Comparison of ENCODE assay signal across 1 cellular context in the genomic region with DNA sequence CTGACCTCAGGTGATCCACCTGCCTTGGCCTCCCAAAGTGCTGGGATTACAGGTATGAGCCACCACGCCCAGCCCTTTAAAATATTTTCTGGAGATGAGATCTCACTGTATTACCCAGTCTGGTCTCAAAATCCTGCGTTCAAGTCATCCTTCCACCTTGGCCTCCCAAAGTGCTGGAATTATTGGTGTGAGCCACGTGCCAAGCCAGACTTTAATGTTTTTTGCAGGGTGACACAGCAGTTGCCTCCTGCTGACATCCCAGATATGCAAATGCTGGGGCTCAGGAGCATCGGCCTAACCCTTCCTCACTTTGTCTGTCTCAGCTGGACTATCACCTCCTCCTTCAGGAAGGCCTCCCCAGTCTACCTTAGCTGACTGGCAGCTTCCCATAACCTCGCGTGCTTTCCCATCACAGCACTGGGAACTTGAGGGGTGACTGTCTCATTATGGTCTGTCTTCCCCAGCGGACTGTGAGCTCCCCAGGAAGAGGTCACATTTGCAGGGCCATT.
TF ChIP-seq lines count a peak whose summit lies in the region.

No MANE protein-coding gene starts in this region.

TF ChIP-seq in SK-N-SH, 30 proteins besides CTCF, POLR2A, EP300 and RAD21 (continued from another document):
- TF ChIP-seq, protein P1, sequence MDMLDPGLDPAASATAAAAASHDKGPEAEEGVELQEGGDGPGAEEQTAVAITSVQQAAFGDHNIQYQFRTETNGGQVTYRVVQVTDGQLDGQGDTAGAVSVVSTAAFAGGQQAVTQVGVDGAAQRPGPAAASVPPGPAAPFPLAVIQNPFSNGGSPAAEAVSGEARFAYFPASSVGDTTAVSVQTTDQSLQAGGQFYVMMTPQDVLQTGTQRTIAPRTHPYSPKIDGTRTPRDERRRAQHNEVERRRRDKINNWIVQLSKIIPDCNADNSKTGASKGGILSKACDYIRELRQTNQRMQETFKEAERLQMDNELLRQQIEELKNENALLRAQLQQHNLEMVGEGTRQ (IDR thresholded peaks at IDR 0.05; ENCODE audit: borderline replicate concordance, low read depth, low read length): no peak
- TF ChIP-seq RXRA (IDR thresholded peaks at IDR 0.05; ENCODE audit: borderline replicate concordance, low read depth) (no peak), JUND (IDR thresholded peaks at IDR 0.05) (no peak), GABPA (IDR thresholded peaks at IDR 0.05; ENCODE audit: low read depth) (no peak), POLR2AphosphoS5 (IDR thresholded peaks at IDR 0.05; ENCODE audit: low read depth, low read length) (no peak), GATA2 (CRISPR knock-in tag; IDR thresholded peaks at IDR 0.05) (no peak), EZH2phosphoT487 (IDR thresholded peaks at IDR 0.05; ENCODE audit: borderline replicate concordance, low read depth) (no peak), FOSL2 (IDR thresholded peaks at IDR 0.05; ENCODE audit: borderline replicate concordance, low read depth) (no peak), ELF1 (IDR thresholded peaks at IDR 0.05) (no peak), TAF1 (IDR thresholded peaks at IDR 0.05; ENCODE audit: borderline replicate concordance, low read depth, low read length) (no peak), RFX5 (IDR thresholded peaks at IDR 0.05; ENCODE audit: low read length) (no peak), MEF2A (IDR thresholded peaks at IDR 0.05; ENCODE audit: borderline replicate concordance, low read depth) (no peak)
- TF ChIP-seq, protein P2, sequence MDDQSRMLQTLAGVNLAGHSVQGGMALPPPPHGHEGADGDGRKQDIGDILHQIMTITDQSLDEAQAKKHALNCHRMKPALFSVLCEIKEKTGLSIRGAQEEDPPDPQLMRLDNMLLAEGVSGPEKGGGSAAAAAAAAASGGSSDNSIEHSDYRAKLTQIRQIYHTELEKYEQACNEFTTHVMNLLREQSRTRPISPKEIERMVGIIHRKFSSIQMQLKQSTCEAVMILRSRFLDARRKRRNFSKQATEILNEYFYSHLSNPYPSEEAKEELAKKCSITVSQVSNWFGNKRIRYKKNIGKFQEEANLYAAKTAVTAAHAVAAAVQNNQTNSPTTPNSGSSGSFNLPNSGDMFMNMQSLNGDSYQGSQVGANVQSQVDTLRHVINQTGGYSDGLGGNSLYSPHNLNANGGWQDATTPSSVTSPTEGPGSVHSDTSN (IDR thresholded peaks at IDR 0.05): no peak
- TF ChIP-seq, protein P3, sequence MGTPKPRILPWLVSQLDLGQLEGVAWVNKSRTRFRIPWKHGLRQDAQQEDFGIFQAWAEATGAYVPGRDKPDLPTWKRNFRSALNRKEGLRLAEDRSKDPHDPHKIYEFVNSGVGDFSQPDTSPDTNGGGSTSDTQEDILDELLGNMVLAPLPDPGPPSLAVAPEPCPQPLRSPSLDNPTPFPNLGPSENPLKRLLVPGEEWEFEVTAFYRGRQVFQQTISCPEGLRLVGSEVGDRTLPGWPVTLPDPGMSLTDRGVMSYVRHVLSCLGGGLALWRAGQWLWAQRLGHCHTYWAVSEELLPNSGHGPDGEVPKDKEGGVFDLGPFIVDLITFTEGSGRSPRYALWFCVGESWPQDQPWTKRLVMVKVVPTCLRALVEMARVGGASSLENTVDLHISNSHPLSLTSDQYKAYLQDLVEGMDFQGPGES (IDR thresholded peaks at IDR 0.05; ENCODE audit: low read depth, low read length): no peak
- TF ChIP-seq, protein P4, sequence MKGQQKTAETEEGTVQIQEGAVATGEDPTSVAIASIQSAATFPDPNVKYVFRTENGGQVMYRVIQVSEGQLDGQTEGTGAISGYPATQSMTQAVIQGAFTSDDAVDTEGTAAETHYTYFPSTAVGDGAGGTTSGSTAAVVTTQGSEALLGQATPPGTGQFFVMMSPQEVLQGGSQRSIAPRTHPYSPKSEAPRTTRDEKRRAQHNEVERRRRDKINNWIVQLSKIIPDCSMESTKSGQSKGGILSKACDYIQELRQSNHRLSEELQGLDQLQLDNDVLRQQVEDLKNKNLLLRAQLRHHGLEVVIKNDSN (IDR thresholded peaks at IDR 0.05; ENCODE audit: borderline replicate concordance, low read depth): no peak
